Comparison of ENCODE assay signal across 21 cellular contexts in the genomic region with DNA sequence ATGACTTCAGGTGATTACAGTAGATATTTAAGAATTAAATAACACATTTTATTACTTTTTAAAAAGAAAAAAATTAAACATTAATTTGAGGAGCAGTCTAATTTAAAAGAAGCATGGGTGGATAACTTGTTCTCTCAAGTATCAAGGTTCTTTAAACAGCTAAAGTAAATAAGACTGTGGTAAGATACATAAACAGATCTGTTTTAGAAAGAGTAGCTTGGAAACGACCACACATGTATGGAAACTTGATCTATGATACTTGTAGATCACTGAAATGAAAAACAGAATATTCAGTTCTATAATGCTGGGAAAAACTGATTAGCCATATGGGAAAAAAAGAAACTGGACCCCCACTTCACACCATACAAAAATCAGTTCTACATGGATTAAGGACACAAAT. TPM values are rescaled to one million over a fixed set of nuclear protein-coding genes. Genes with fewer than 3 reads are reported as not detected.
DNase-seq lines count a peak whose midpoint lies in the region; ATAC-seq, FAIRE-seq and TF ChIP-seq lines count a peak whose summit lies in the region.
"Had no signal": no experiment of that assay in that cellular context is flagged by ENCODE, and none has a peak within 500 bp of the region (broad histone marks: within the 10 kb centered on the region; RNA-seq: fewer than 3 reads in every experiment).

No MANE protein-coding gene starts in this region.

- H3K4me2 ChIP-seq in SK-N-SH = no peak overlapping the region

- ATAC-seq in WTC11 (no peak), pancreas (peak in 3 of 4 donors; percentile 23 to 40 (median 30)), GM21576 (IDR thresholded peaks at IDR 0.05; ENCODE audit: unreplicated experiment) (no peak)
- ATAC-seq: SK-N-SH treated with all-trans-retinoic acid at 6 μM for 48 hours had no signal

- CTCF ChIA-PET in WTC11 (lab: Charles Lee) (interaction anchor here (0.6 to 0.9 kb wide), 2 partner anchors 48 to 182 kb away, joined by 3 read pairs; no protein-coding TSS in a partner anchor), SK-N-SH (lab: Yijun Ruan, JAX) (no interaction called here)
- CTCF ChIA-PET in CD4-positive, alpha-beta memory T cell (lab: Charles Lee; ENCODE audit: partially characterized antibody) = interaction anchor here (0.7 to 1.1 kb wide), 2 partner anchors 32 to 36 kb away, joined by 3 read pairs; no protein-coding TSS in a partner anchor

- H3K36me3 ChIP-seq in pancreas (no peaks in the 10 kb centered on the region), small intestine (ENCODE audit: control insufficient read depth in 2 of 2, insufficient read depth in 2 of 2, low read length in 2 of 2) (no peaks in the 10 kb centered on the region), SK-N-SH (replicated peaks in 1 of 2; ENCODE audit: control insufficient read depth in 1 of 2, insufficient read depth in 2 of 2, low read length in 1 of 2) (no peaks in the 10 kb centered on the region)
- H3K36me3 ChIP-seq in CD4-positive, alpha-beta memory T cell (ENCODE audit: insufficient read depth, low read length) = no peaks in the 10 kb centered on the region

- H3F3A ChIP-seq in SK-N-SH (replicated peaks; ENCODE audit: insufficient read depth) = no peaks in the 10 kb centered on the region

- H3K36me3 Mint-ChIP-seq in WTC11 = peaks cover 11% of the 10 kb centered on the region
- peaks cover 29 to 35% of the 10 kb centered on the region in 2 donors for H3K36me3 Mint-ChIP-seq in CD4-positive, alpha-beta memory T cell

- H3K27me3 ChIP-seq in pancreas = no peaks in the 10 kb centered on the region
- H3K27me3 ChIP-seq in CD4-positive, alpha-beta memory T cell (ENCODE audit: insufficient read depth, low read length) = no peaks in the 10 kb centered on the region
- no peaks in the 10 kb centered on the region for H3K27me3 ChIP-seq in small intestine (ENCODE audit: control insufficient read depth in 2 of 2, insufficient read depth in 2 of 2, low read length in 2 of 2)
- peaks cover 15% of the 10 kb centered on the region for H3K27me3 ChIP-seq in SK-N-SH (ENCODE audit: insufficient read depth)

- 0 out of 2 replicates have a peak, but pooled peaks cover 3% of the 10 kb centered on the region for H3K9me2 ChIP-seq in SK-N-SH

- TF ChIP-seq CTCF in WTC11 (IDR thresholded peaks at IDR 0.05) (no peak), pancreas (IDR thresholded peaks at IDR 0.05) (no peak), SK-N-SH (IDR thresholded peaks at IDR 0.05) (no peak)

- H4K20me1 ChIP-seq in SK-N-SH (ENCODE audit: insufficient read depth) = no peaks in the 10 kb centered on the region

- peak overlapping the region; percentile 23 to 97 (median 66) for H3K27ac ChIP-seq in pancreas
- no peak overlapping the region for H3K27ac ChIP-seq in CD4-positive, alpha-beta memory T cell (ENCODE audit: low read depth, low read length)
- no peak overlapping the region for H3K27ac ChIP-seq in small intestine (ENCODE audit: low read depth in 1 of 2, low read length in 1 of 2)
- no peak overlapping the region for H3K27ac ChIP-seq in SK-N-SH (ENCODE audit: low read depth in 2 of 2, low read length in 1 of 2)
- H3K27ac ChIP-seq: coronary artery, skin epidermis had no signal

- H3K9ac ChIP-seq in SK-N-SH = no peak overlapping the region

- no peak overlapping the region for H2AFZ ChIP-seq in SK-N-SH (ENCODE audit: low read depth)

- H3K4me3 ChIP-seq in pancreas = peak overlapping the region in 2 of 4 donors; percentile 75 to 78
- no peak overlapping the region for H3K4me3 ChIP-seq in CD4-positive, alpha-beta memory T cell (ENCODE audit: low read length in 2 of 2)
- H3K4me3 ChIP-seq in small intestine (ENCODE audit: low read depth in 1 of 2, low read length in 2 of 2) = no peak overlapping the region
- H3K4me3 ChIP-seq in SK-N-SH (ENCODE audit: low read depth in 2 of 2, low read length in 1 of 2) = no peak overlapping the region
- H3K4me3 ChIP-seq: coronary artery, skin epidermis had no signal

- H3K4me1 ChIP-seq in pancreas = peaks cover 18 to 34% (median 31%) of the 10 kb centered on the region in 3 donors
- peaks cover 67% of the 10 kb centered on the region for H3K4me1 ChIP-seq in CD4-positive, alpha-beta memory T cell (ENCODE audit: insufficient read depth, low read length)
- H3K4me1 ChIP-seq in small intestine (ENCODE audit: control insufficient read depth in 2 of 2, insufficient read depth in 1 of 2, low read depth in 1 of 2, low read length in 1 of 2) = peaks cover 0 to 3% of the 10 kb centered on the region in 2 donors
- H3K4me1 ChIP-seq in SK-N-SH (ENCODE audit: control insufficient read depth in 1 of 2, insufficient read depth in 2 of 2, low read depth in 1 of 2, low read length in 1 of 2) = no peaks in the 10 kb centered on the region

- 3 to 11% methylated on average over 1 of the region's 1 CpG for WGBS in pancreas, 2 donors
- WGBS in small intestine, 3 donors = 10 to 24% (median 10%) methylated on average over 1 of the region's 1 CpG
- 7% methylated on average over 1 of the region's 1 CpG for WGBS in SK-N-SH (ENCODE audit: low lambda C conversion rate)

- peaks cover 15% of the 10 kb centered on the region for H3K9me3 Mint-ChIP-seq in WTC11
- peaks cover 0 to 5% (median 0%) of the 10 kb centered on the region in 8 donors for H3K9me3 Mint-ChIP-seq in CD4-positive, alpha-beta memory T cell
- H3K9me3 Mint-ChIP-seq: CD8-positive, alpha-beta memory T cell had no signal

- peak overlapping the region; percentile 40; the same call in 1 of the 2 replicates for H3K27ac Mint-ChIP-seq in WTC11
- no peak overlapping the region for H3K27ac Mint-ChIP-seq in CD4-positive, alpha-beta memory T cell
- H3K27ac Mint-ChIP-seq: activated CD4-positive, alpha-beta memory T cell treated with anti-CD3 and anti-CD28 coated beads, Interleukin-2, amount 10 ng/mL, durations not matched to agents 7 days and 5 days had no signal

- intact Hi-C loops in pancreas (cut with DNase I) = loop anchor here in 1 of 3 donors (10.0 kb wide), 1 partner anchor 53 kb away; no protein-coding TSS in a partner anchor
- intact Hi-C loops in CD4-positive, alpha-beta memory T cell (cut with micrococcal nuclease) = loop anchor here (5.0 kb wide), 1 partner anchor 34 kb away; no protein-coding TSS in a partner anchor

- no peak for TF ChIP-seq EP300 in SK-N-SH (IDR thresholded peaks at IDR 0.05; ENCODE audit: borderline replicate concordance in 1 of 2, low read depth in 1 of 2, low read length in 1 of 2)

- no peaks in the 10 kb centered on the region for H3K9me3 ChIP-seq in pancreas
- no peaks in the 10 kb centered on the region for H3K9me3 ChIP-seq in CD4-positive, alpha-beta memory T cell (ENCODE audit: control insufficient read depth in 1 of 2, low read length in 2 of 2)
- no peaks in the 10 kb centered on the region for H3K9me3 ChIP-seq in small intestine (ENCODE audit: control insufficient read depth, low read depth)
- H3K9me3 ChIP-seq in SK-N-SH = no peaks in the 10 kb centered on the region

- FAIRE-seq in pancreas (lab: Jason Lieb, UNC) (no peak), small intestine (lab: Jason Lieb, UNC) (no peak)

- peaks cover 57% of the 10 kb centered on the region for H3K4me1 Mint-ChIP-seq in WTC11
- peaks cover 58 to 76% (median 68%) of the 10 kb centered on the region in 4 donors for H3K4me1 Mint-ChIP-seq in CD4-positive, alpha-beta memory T cell

- POLR2A ChIA-PET in WTC11 (lab: Charles Lee) = no interaction called here
- POLR2A ChIA-PET in CD4-positive, alpha-beta memory T cell (lab: Charles Lee; ENCODE audit: partially characterized antibody) = interaction anchor here (0.7 to 6.4 kb wide), 8 partner anchors 20 to 60 kb away, joined by 3 to 26 read pairs (median 4); partner anchors contain the start of gene TC2N
- POLR2A ChIA-PET in SK-N-SH (lab: Yijun Ruan, JAX) = no interaction called here

- H3K27me3 Mint-ChIP-seq in WTC11 (ENCODE audit: low read depth) = no peaks in the 10 kb centered on the region; the same call in 1 of the 2 replicates
- H3K27me3 Mint-ChIP-seq in CD4-positive, alpha-beta memory T cell = no peaks in the 10 kb centered on the region
- H3K27me3 Mint-ChIP-seq: CD8-positive, alpha-beta memory T cell had no signal

- TF ChIP-seq RAD21 in SK-N-SH (IDR thresholded peaks at IDR 0.05; ENCODE audit: low read length) = no peak

- no peak overlapping the region for H3K4me3 Mint-ChIP-seq in WTC11
- peak overlapping the region in 2 of 8 donors; percentile 26 to 63 for H3K4me3 Mint-ChIP-seq in CD4-positive, alpha-beta memory T cell
- H3K4me3 Mint-ChIP-seq: activated CD4-positive, alpha-beta memory T cell treated with anti-CD3 and anti-CD28 coated beads, Interleukin-2, amount 10 ng/mL, durations not matched to agents 7 days and 5 days had no signal

- DNase-seq in DMS79 treated with DMSO at 0.1 percent for 48 hours (lab: John Stamatoyannopoulos, UW) (peak; percentile 91), HT-29 (ENCODE audit: low spot score) (peak; percentile 26), WTC11 (ENCODE audit: low spot score) (no peak), pancreas (no peak), small intestine (no peak), SK-N-SH (no peak)
- no peak for DNase-seq in CD4-positive, alpha-beta memory T cell
- DNase-seq: activated CD4-positive, alpha-beta memory T cell treated with anti-CD3 and anti-CD28 coated beads, Interleukin-2, amount 10 ng/mL, durations not matched to agents 7 days and 5 days; activated CD4-positive, CD25-positive, alpha-beta regulatory T cell; CD8-positive, alpha-beta memory T cell; HCEC 1CT; KG1; kidney glomerular epithelial cell; NCI-H1694 treated with DMSO at 0.1 percent for 48 hours; NCI-H446; RPMI8226; stimulated activated naive CD4-positive, alpha-beta T cell had no signal

- no peaks in the 10 kb centered on the region for H3K79me2 ChIP-seq in SK-N-SH (ENCODE audit: insufficient read depth)

TF ChIP-seq in WTC11, 78 proteins besides CTCF, POLR2A, EP300 and RAD21 (continues in another document):
- TF ChIP-seq NFYB (CRISPR knock-in tag; conservative IDR thresholded peaks at IDR 0.05; ENCODE audit: low read depth) = no peak

TF ChIP-seq in SK-N-SH, 30 proteins besides CTCF, POLR2A, EP300 and RAD21 (continues in another document):
- TF ChIP-seq GATA2 (CRISPR knock-in tag; IDR thresholded peaks at IDR 0.05) = no peak

RNA-seq across cellular contexts. Expression of gene TC2N, which starts 36.0 kb away (rescaled TPM):
- 13.9 and 14.2 TPM in 2 replicates for total RNA-seq in HT-29 (2014; rRNA removed; shearing (Covaris generic))
- total RNA-seq in WTC11 (2021) (29.3 to 33.0 TPM (median 29.6 TPM) in 3 replicates), pancreas (100 to 1,000 TPM in 5 of 6 donors, 10 to 100 TPM in 1; 96.5 to 215 (median 119) TPM)
- polyA plus RNA-seq in pancreas (10 to 100 TPM; 23.9 to 45.4 TPM), small intestine (10 to 100 TPM; 12.4 to 25.8 (median 15.0) TPM), SK-N-SH (2012; rRNA removed) (0.02 TPM in 1 of 2 replicates, not detected in the other)
- total RNA-seq in CD4-positive, alpha-beta memory T cell = 100 to 1,000 TPM; 320 to 325 TPM
- polyA plus RNA-seq in CD4-positive, alpha-beta memory T cell = 100 to 1,000 TPM; 234 to 261 TPM
- 0.01 and 0.03 TPM in 2 replicates for polyA plus RNA-seq in SK-N-SH (2012; cell fraction: cytosol; rRNA removed)
- 0.01 and 0.17 TPM in 2 replicates for polyA plus RNA-seq in SK-N-SH (2012; cell fraction: nucleus; rRNA removed)

Comparison
In these comparisons a context has a peak if more than half of its experiments do, and no peak if none do; other contexts are left out.
1. DNase-seq: peak in DMS79 treated with DMSO at 0.1 percent for 48 hours (single experiment) and HT-29 (single experiment); none in WTC11 (single experiment), pancreas (0 of 6), CD4-positive, alpha-beta memory T cell (0 of 5), small intestine (single experiment) and SK-N-SH (single experiment).
2. ATAC-seq: peak in pancreas (3 of 4); none in WTC11 (single experiment) and GM21576 (single experiment).
3. H3K27ac ChIP-seq: peak in pancreas (4 of 4); none in CD4-positive, alpha-beta memory T cell (single experiment), small intestine (0 of 2) and SK-N-SH (0 of 2).